In the genomic region with DNA sequence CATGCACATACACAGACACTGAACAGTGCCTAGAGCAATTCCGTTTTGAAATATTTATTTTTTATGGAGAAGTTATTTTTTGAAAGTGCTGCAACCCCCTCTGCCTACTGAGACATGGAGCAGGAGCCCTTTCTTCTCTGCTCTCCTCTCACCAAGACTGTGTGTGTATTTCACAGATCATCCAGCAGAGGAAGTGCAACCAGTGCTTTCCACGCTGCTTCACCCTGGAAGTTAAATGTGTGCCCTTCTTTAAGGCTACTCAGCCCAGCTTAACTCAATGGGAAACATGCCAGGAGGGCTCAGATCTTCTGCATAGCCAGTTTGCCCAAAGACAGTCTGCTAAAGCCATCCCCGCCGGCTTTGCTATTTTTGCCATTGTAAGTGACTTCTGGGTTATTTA, we compare ENCODE assay signal across 10 cellular contexts.
DNase-seq lines count a peak whose midpoint lies in the region; ATAC-seq, FAIRE-seq and TF ChIP-seq lines count a peak whose summit lies in the region.
"Had no signal": no experiment of that assay in that cellular context is flagged by ENCODE, and none has a peak within 500 bp of the region (broad histone marks: within the 10 kb centered on the region; RNA-seq: fewer than 3 reads in every experiment).

No MANE protein-coding gene starts in this region.

- no peaks in the 10 kb centered on the region for H3K9me2 ChIP-seq in Loucy (replicated peaks; ENCODE audit: low read depth, low read length)

- peak; percentile 32 for TF ChIP-seq CTCF in AG09309 (IDR thresholded peaks at IDR 0.05; ENCODE audit: control insufficient read depth, insufficient read depth, low read depth, low read length, missing control alignments)
- peak; percentile 56 for TF ChIP-seq CTCF in Loucy (conservative IDR thresholded peaks at IDR 0.05; ENCODE audit: low read length)

- ATAC-seq in HG02623 (IDR thresholded peaks at IDR 0.05; ENCODE audit: unreplicated experiment): no peak
- ATAC-seq: CD8-positive, alpha-beta T cell had no signal

- no peak overlapping the region for H3K4me2 ChIP-seq in Loucy (ENCODE audit: low read depth, low read length, poor library complexity, severe bottlenecking)

- peak overlapping the region; percentile 21; the same call in 1 of the 2 replicates for H2AFZ ChIP-seq in Loucy (ENCODE audit: low read length)

- no peaks in the 10 kb centered on the region for H3K36me3 ChIP-seq in Loucy (ENCODE audit: insufficient read depth, low read length)
- H3K36me3 ChIP-seq in small intestine (ENCODE audit: control insufficient read depth in 2 of 2, insufficient read depth in 2 of 2, low read length in 2 of 2): no peaks in the 10 kb centered on the region

- H3K4me1 ChIP-seq in Loucy (ENCODE audit: insufficient read depth, low read length, poor library complexity, severe bottlenecking): peaks cover 7% of the 10 kb centered on the region
- H3K4me1 ChIP-seq in small intestine (ENCODE audit: control insufficient read depth in 2 of 2, insufficient read depth in 1 of 2, low read depth in 1 of 2, low read length in 1 of 2): no peaks in the 10 kb centered on the region

- 40 to 53% (median 53%) methylated on average over 4 of the region's 4 CpGs for WGBS in small intestine, 3 donors

- H3K9ac ChIP-seq in Loucy (ENCODE audit: low read depth, low read length, poor library complexity, severe bottlenecking): no peak overlapping the region

- no peaks in the 10 kb centered on the region for H3K9me3 ChIP-seq in Loucy (ENCODE audit: insufficient read depth, low read depth, low read length)
- H3K9me3 ChIP-seq in small intestine (ENCODE audit: control insufficient read depth, low read depth): no peaks in the 10 kb centered on the region

- H3K79me2 ChIP-seq in Loucy (ENCODE audit: insufficient read depth, low read length): no peaks in the 10 kb centered on the region

- DNase-seq in AG09309 (ENCODE audit: low read depth) (no peak), astrocyte of the hippocampus (ENCODE audit: low read depth, low spot score) (peak; percentile 69), left kidney (ENCODE audit: low read depth, low spot score) (peak; percentile 52), frontal cortex (ENCODE audit: low spot score in 2 of 2) (no peak), activated gamma-delta T cell treated with Interleukin-2 at 50 U/mL for 16 hours (no peak), small intestine (no peak)
- DNase-seq: CD8-positive, alpha-beta T cell; NCI-H345 had no signal

- H3F3A ChIP-seq in Loucy (ENCODE audit: low read depth): no peaks in the 10 kb centered on the region

- no peak overlapping the region for H3K27ac ChIP-seq in small intestine (ENCODE audit: low read depth in 1 of 2, low read length in 1 of 2)

- no peak for FAIRE-seq in frontal cortex (lab: Jason Lieb, UNC)
- FAIRE-seq in small intestine (lab: Jason Lieb, UNC): no peak

- no peak overlapping the region for H3K4me3 ChIP-seq in AG09309 (ENCODE audit: control insufficient read depth, low read depth, low read length)
- H3K4me3 ChIP-seq in Loucy (ENCODE audit: low read length, poor library complexity, severe bottlenecking): no peak overlapping the region
- no peak overlapping the region for H3K4me3 ChIP-seq in small intestine (ENCODE audit: low read depth in 1 of 2, low read length in 2 of 2)

- H3K27me3 ChIP-seq in Loucy (ENCODE audit: insufficient read depth, low read length, poor library complexity, severe bottlenecking): no peaks in the 10 kb centered on the region
- H3K27me3 ChIP-seq in small intestine (ENCODE audit: control insufficient read depth in 2 of 2, insufficient read depth in 2 of 2, low read length in 2 of 2): no peaks in the 10 kb centered on the region

- no peaks in the 10 kb centered on the region for H4K20me1 ChIP-seq in Loucy (ENCODE audit: insufficient read depth, low read length, poor library complexity, severe bottlenecking)

Comparison
In these comparisons a context has a peak if more than half of its experiments do, and no peak if none do; other contexts are left out.
1. DNase-seq: peak in astrocyte of the hippocampus (single experiment) and left kidney (single experiment); none in AG09309 (single experiment), frontal cortex (0 of 2), activated gamma-delta T cell treated with Interleukin-2 at 50 U/mL for 16 hours (single experiment) and small intestine (single experiment).